ENCODE assay signal across 10 cellular contexts in the genomic region with DNA sequence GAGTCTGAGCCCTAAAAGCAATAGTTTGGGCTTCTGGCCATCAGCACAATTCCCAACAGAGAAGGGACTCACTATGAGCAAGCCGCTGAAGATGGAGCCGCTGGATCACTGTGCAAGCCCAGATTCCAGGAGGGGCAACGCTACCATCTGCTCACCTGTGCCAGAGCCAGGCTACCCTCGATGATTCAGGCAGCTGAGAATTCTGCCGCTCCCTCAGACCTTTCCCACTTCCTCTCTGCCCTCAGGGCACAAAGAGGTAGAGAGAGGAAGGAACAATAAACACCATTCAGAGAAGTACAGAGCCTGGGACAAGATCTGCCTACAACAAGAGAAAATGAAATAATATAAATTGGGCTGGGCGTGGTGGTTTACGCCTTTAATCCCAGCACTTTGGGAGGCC.
DNase-seq lines count a peak whose midpoint lies in the region; ATAC-seq, FAIRE-seq and TF ChIP-seq lines count a peak whose summit lies in the region.
"Had no signal": no experiment of that assay in that cellular context is flagged by ENCODE, and none has a peak within 500 bp of the region (broad histone marks: within the 10 kb centered on the region; RNA-seq: fewer than 3 reads in every experiment).

No MANE protein-coding gene starts in this region.

- no peaks in the 10 kb centered on the region for H3K9me3 ChIP-seq in left ventricle myocardium inferior (replicated peaks)
- H3K9me3 ChIP-seq in WERI-Rb-1 (ENCODE audit: severe bottlenecking): peaks cover 3% of the 10 kb centered on the region

- H3K4me3 ChIP-seq in left ventricle myocardium inferior (no peak overlapping the region), WERI-Rb-1 (ENCODE audit: low read depth, low read length) (no peak overlapping the region)

- peaks cover 41% of the 10 kb centered on the region for H3K36me3 ChIP-seq in left ventricle myocardium inferior
- H3K36me3 ChIP-seq in WERI-Rb-1: no peaks in the 10 kb centered on the region

- TF ChIP-seq CTCF in left ventricle myocardium inferior (IDR thresholded peaks at IDR 0.05; ENCODE audit: borderline replicate concordance) (no peak), WERI-Rb-1 (IDR thresholded peaks at IDR 0.05; ENCODE audit: low read depth, low read length) (no peak)

- H3K27me3 ChIP-seq in left ventricle myocardium inferior (ENCODE audit: low read depth): no peaks in the 10 kb centered on the region
- H3K27me3 ChIP-seq in WERI-Rb-1 (ENCODE audit: insufficient read depth, low read depth, severe bottlenecking): no peaks in the 10 kb centered on the region

- ATAC-seq in left ventricle myocardium superior (no peak), left colon (peak; percentile 34), HG02852 (IDR thresholded peaks at IDR 0.05; ENCODE audit: unreplicated experiment) (no peak), GM19035 (IDR thresholded peaks at IDR 0.05; ENCODE audit: unreplicated experiment) (no peak)

- peak overlapping the region; percentile 52 for H3K27ac ChIP-seq in left ventricle myocardium inferior (replicated peaks)
- peak overlapping the region; percentile 81 for H3K27ac ChIP-seq in WERI-Rb-1

- FAIRE-seq in urothelium cell line (lab: Jason Lieb, UNC): no peak
- FAIRE-seq: GM12892 had no signal

- DNase-seq in left ventricle myocardium inferior: no peak
- no peak for DNase-seq in left ventricle myocardium superior
- DNase-seq in WERI-Rb-1: no peak
- peak in 1 of 2 donors; percentile 29 for DNase-seq in left colon
- DNase-seq in urothelium cell line (ENCODE audit: low spot score): peak; percentile 88
- no peak for DNase-seq in hypothalamus (lab: John Stamatoyannopoulos, UW)
- DNase-seq: NCI-H2171 had no signal

- peaks cover 22% of the 10 kb centered on the region for H3K4me1 ChIP-seq in left ventricle myocardium inferior

- intact Hi-C loops in left ventricle myocardium inferior (cut with micrococcal nuclease) (no loop called here), left ventricle myocardium superior (cut with micrococcal nuclease) (no loop called here), left colon (cut with DNase I, micrococcal nuclease) (no loop called here)
